17 cellular contexts compared by ENCODE assay signal in the genomic region with DNA sequence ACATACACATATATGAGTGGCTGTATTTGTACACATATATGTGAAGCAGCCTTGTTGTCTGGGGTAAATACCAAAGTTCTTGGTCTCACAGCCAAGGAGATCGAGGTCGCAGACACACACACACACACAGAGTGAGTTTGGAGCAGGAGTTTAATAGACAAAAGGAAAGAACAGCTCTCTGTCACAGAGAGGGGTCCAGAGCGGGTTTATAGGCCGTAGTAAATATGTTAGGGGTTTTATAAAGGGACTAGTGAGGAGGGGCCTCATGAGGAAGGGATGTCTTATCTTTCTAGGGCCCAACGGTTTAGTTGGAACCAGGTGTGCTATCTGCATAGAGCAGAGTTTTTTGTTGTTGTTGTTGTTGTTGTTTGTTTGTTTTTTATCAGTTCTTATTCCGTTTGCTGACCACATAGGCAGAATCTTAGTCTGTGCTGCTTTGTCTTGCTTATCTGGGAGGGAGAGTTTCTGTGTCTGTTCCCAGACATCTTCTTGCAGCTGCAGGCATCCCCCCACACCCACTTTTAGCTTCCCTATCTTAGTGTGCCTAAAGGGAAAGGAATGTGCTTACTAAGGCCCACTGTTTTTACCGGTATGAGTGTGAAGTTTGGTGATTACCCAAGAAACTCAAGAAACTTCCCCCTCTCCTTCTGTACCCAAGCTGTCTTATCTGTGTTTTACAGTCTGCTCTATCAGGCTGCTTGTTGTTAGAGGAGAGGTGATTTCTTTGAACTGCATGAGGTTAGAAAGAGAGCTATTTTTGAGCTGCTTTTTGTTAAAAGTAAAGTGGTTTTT.
DNase-seq lines count a peak whose midpoint lies in the region; ATAC-seq and TF ChIP-seq lines count a peak whose summit lies in the region.
"Had no signal": no experiment of that assay in that cellular context is flagged by ENCODE, and none has a peak within 500 bp of the region (broad histone marks: within the 10 kb centered on the region; RNA-seq: fewer than 3 reads in every experiment).

No MANE protein-coding gene starts in this region.

- DNase-seq in OCI-M1 (lab: John Stamatoyannopoulos, UW) = peak; percentile 92
- DNase-seq in fibroblast of villous mesenchyme (ENCODE audit: low read depth) = peak; percentile 3
- DNase-seq in retina = peak; percentile 3
- no peak for DNase-seq in effector memory CD8-positive, alpha-beta T cell
- DNase-seq: activated naive CD8-positive, alpha-beta T cell treated with anti-CD3 and anti-CD28 coated beads for 36 hours; EL; left ventricle myocardium inferior; NK-92 treated with Interleukin-12 subunit alpha and Interleukin-12 subunit beta, amount 100 ng/mL, for 24 hours had no signal

- no peak overlapping the region for H3K4me3 Mint-ChIP-seq in effector memory CD8-positive, alpha-beta T cell
- H3K4me3 Mint-ChIP-seq: activated naive CD8-positive, alpha-beta T cell treated with anti-CD3 and anti-CD28 coated beads for 36 hours; CD14-positive monocyte; central memory CD8-positive, alpha-beta T cell; natural killer cell treated with Interleukin-12 subunit alpha and Interleukin-12 subunit beta and Interleukin-15 and Interleukin-18, amount 100 ng/mL, for 72 hours; stimulated activated memory B cell treated with anti-CD40 and anti-IgM and Interleukin-4, amounts not matched to agents 10 μg/mL and 1 μg/mL and 100 μg/mL, for 72 hours had no signal

- H3K4me1 Mint-ChIP-seq in effector memory CD8-positive, alpha-beta T cell (ENCODE audit: low read depth in 2 of 2) = peaks cover 0 to 1% of the 10 kb centered on the region in 2 donors
- H3K4me1 Mint-ChIP-seq: activated naive CD8-positive, alpha-beta T cell treated with anti-CD3 and anti-CD28 coated beads for 36 hours; CD14-positive monocyte; central memory CD8-positive, alpha-beta T cell; stimulated activated memory B cell treated with anti-CD40 and anti-IgM and Interleukin-4, amounts not matched to agents 10 μg/mL and 1 μg/mL and 100 μg/mL, for 72 hours had no signal

- H3K27ac Mint-ChIP-seq in effector memory CD8-positive, alpha-beta T cell = no peak overlapping the region
- H3K27ac Mint-ChIP-seq: activated naive CD8-positive, alpha-beta T cell treated with anti-CD3 and anti-CD28 coated beads for 36 hours; natural killer cell treated with Interleukin-12 subunit alpha and Interleukin-12 subunit beta and Interleukin-15 and Interleukin-18, amount 100 ng/mL, for 72 hours; stimulated activated memory B cell treated with anti-CD40 and anti-IgM and Interleukin-4, amounts not matched to agents 10 μg/mL and 1 μg/mL and 100 μg/mL, for 72 hours had no signal

- no peak overlapping the region for H3K4me3 ChIP-seq in fibroblast of villous mesenchyme (ENCODE audit: low read depth, low read length)
- H3K4me3 ChIP-seq: left ventricle myocardium inferior had no signal

- no peaks in the 10 kb centered on the region for H3K27me3 Mint-ChIP-seq in effector memory CD8-positive, alpha-beta T cell
- H3K27me3 Mint-ChIP-seq: activated naive CD8-positive, alpha-beta T cell treated with anti-CD3 and anti-CD28 coated beads for 36 hours; central memory CD8-positive, alpha-beta T cell; stimulated activated memory B cell treated with anti-CD40 and anti-IgM and Interleukin-4, amounts not matched to agents 10 μg/mL and 1 μg/mL and 100 μg/mL, for 72 hours had no signal

- no peaks in the 10 kb centered on the region for H3K9me3 Mint-ChIP-seq in effector memory CD8-positive, alpha-beta T cell
- H3K9me3 Mint-ChIP-seq: activated naive CD8-positive, alpha-beta T cell treated with anti-CD3 and anti-CD28 coated beads for 36 hours; central memory CD8-positive, alpha-beta T cell; natural killer cell treated with Interleukin-12 subunit alpha and Interleukin-12 subunit beta and Interleukin-15 and Interleukin-18, amount 100 ng/mL, for 72 hours; stimulated activated memory B cell treated with anti-CD40 and anti-IgM and Interleukin-4, amounts not matched to agents 10 μg/mL and 1 μg/mL and 100 μg/mL, for 72 hours had no signal

- TF ChIP-seq CTCF in fibroblast of villous mesenchyme (IDR thresholded peaks at IDR 0.05; ENCODE audit: insufficient read depth, low read depth, low read length) = no peak

- ATAC-seq in GM19351 (IDR thresholded peaks at IDR 0.05; ENCODE audit: unreplicated experiment) = peak; percentile 66
- no peak for ATAC-seq in GM18858 (IDR thresholded peaks at IDR 0.05; ENCODE audit: unreplicated experiment)
- ATAC-seq in HG02970 (IDR thresholded peaks at IDR 0.05; ENCODE audit: low FRiP score, unreplicated experiment) = no peak
- no peak for ATAC-seq in effector memory CD8-positive, alpha-beta T cell (replicated peaks)
- ATAC-seq: HCT116; natural killer cell treated with Interleukin-12 subunit alpha and Interleukin-12 subunit beta and Interleukin-15 and Interleukin-18, amount 100 ng/mL, for 72 hours; sciatic nerve; stimulated activated memory B cell treated with anti-CD40 and anti-IgM and Interleukin-4, amounts not matched to agents 10 μg/mL and 1 μg/mL and 100 μg/mL, for 72 hours had no signal

- no peaks in the 10 kb centered on the region for H3K36me3 Mint-ChIP-seq in effector memory CD8-positive, alpha-beta T cell (ENCODE audit: insufficient read depth)
- H3K36me3 Mint-ChIP-seq: activated naive CD8-positive, alpha-beta T cell treated with anti-CD3 and anti-CD28 coated beads for 36 hours; CD14-positive monocyte; natural killer cell treated with Interleukin-12 subunit alpha and Interleukin-12 subunit beta and Interleukin-15 and Interleukin-18, amount 100 ng/mL, for 72 hours; stimulated activated memory B cell treated with anti-CD40 and anti-IgM and Interleukin-4, amounts not matched to agents 10 μg/mL and 1 μg/mL and 100 μg/mL, for 72 hours had no signal

Comparison
In these comparisons a context has a peak if more than half of its experiments do, and no peak if none do; other contexts are left out.
1. DNase-seq: peak in OCI-M1 (single experiment), fibroblast of villous mesenchyme (single experiment) and retina (single experiment); none in effector memory CD8-positive, alpha-beta T cell (0 of 3).